Comparison of ENCODE assay signal across 12 cellular contexts in genomic region chr6:126182650-126183311, GRCh38.
DNase-seq lines count a peak whose midpoint lies in the region; ATAC-seq, FAIRE-seq and TF ChIP-seq lines count a peak whose summit lies in the region.
"Had no signal": no experiment of that assay in that cellular context is flagged by ENCODE, and none has a peak within 500 bp of the region (broad histone marks: within the 10 kb centered on the region; RNA-seq: fewer than 3 reads in every experiment).

No MANE protein-coding gene starts in this region.

- 68 to 73% methylated on average over 2 of the region's 2 CpGs for WGBS in body of pancreas, 2 donors

- DNase-seq in GM12891 (ENCODE audit: insufficient read length, low spot score) (no peak), body of pancreas (peak in 1 of 4 donors; percentile 3), left lobe of liver (ENCODE audit: low spot score) (no peak), cerebellar cortex (ENCODE audit: low spot score) (no peak), activated gamma-delta T cell treated with Interleukin-2 at 50 U/mL for 16 hours (no peak)
- no peak for DNase-seq in central memory CD4-positive, alpha-beta T cell
- DNase-seq: effector memory CD8-positive, alpha-beta T cell; NCI-H446; T1000 had no signal

- TF ChIP-seq CTCF in body of pancreas (IDR thresholded peaks at IDR 0.05), result peak in 1 of 7 experiments; percentile 11

- no peaks in the 10 kb centered on the region for H3K27me3 ChIP-seq in body of pancreas

- ATAC-seq in HG03342 (IDR thresholded peaks at IDR 0.05; ENCODE audit: unreplicated experiment) (peak; percentile 52), body of pancreas (peak; percentile 82), left lobe of liver (peak; percentile 96), GM21825 (IDR thresholded peaks at IDR 0.05; ENCODE audit: unreplicated experiment) (no peak)
- ATAC-seq: effector memory CD8-positive, alpha-beta T cell had no signal

- peak; percentile 20 for FAIRE-seq in GM12891 (lab: Jason Lieb, UNC)

- TF ChIP-seq POLR2A in GM12891 (IDR thresholded peaks at IDR 0.05; ENCODE audit: low read depth, low read length) (no peak), body of pancreas (IDR thresholded peaks at IDR 0.05) (no peak)

- H3K36me3 ChIP-seq in body of pancreas (replicated peaks in 1 of 2; ENCODE audit: insufficient read depth in 1 of 2, low read depth in 2 of 2), result no peaks in the 10 kb centered on the region

- intact Hi-C loops in body of pancreas (cut with DNase I), result no loop called here

- no peaks in the 10 kb centered on the region for H3K4me1 ChIP-seq in body of pancreas

- H3K27ac ChIP-seq in body of pancreas, result peak overlapping the region in 2 of 4 donors; percentile 32 to 44
- H3K27ac ChIP-seq: skin epidermis had no signal

- no peaks in the 10 kb centered on the region for H3K9me3 ChIP-seq in body of pancreas

- H3K4me3 ChIP-seq in body of pancreas, result no peak overlapping the region
- H3K4me3 ChIP-seq: skin epidermis had no signal

TF ChIP-seq in GM12891, 5 proteins besides CTCF, POLR2A, EP300 and RAD21:
- no peak for TF ChIP-seq TAF1 (IDR thresholded peaks at IDR 0.05; ENCODE audit: low read depth, low read length)
- no peak for TF ChIP-seq POU2F2 (IDR thresholded peaks at IDR 0.05; ENCODE audit: low read depth, low read length)
- TF ChIP-seq SPI1 (IDR thresholded peaks at IDR 0.05; ENCODE audit: low read depth, low read length), result no peak
- no peak for TF ChIP-seq POLR2AphosphoS5 (IDR thresholded peaks at IDR 0.05; ENCODE audit: low read depth, low read length)
- TF ChIP-seq PAX5 (IDR thresholded peaks at IDR 0.05; ENCODE audit: insufficient read depth, low read length, severe bottlenecking), result no peak
